7 cellular contexts compared by ENCODE assay signal in genomic region chr22:45162531-45162930, GRCh38. TPM values are rescaled to one million over a fixed set of nuclear protein-coding genes. Genes with fewer than 3 reads are reported as not detected.
DNase-seq lines count a peak whose midpoint lies in the region; ATAC-seq and TF ChIP-seq lines count a peak whose summit lies in the region.

No MANE protein-coding gene starts in this region.

- H2AFZ ChIP-seq in HCT116 (ENCODE audit: low read depth, low read length, poor library complexity, severe bottlenecking) = no peak overlapping the region

- RAD21 ChIA-PET in HCT116 (lab: Charles Lee; ENCODE audit: low non-redundant PET in 1 of 2, low total read pairs in 2 of 2, uncharacterized antibody in 2 of 2, unreplicated experiment in 2 of 2) = no interaction called here

- no peak for TF ChIP-seq RAD21 in HCT116 (IDR thresholded peaks at IDR 0.05; ENCODE audit: low read depth)

- H4K20me1 ChIP-seq in HCT116 (ENCODE audit: insufficient read depth) = peaks cover 10% of the 10 kb centered on the region; the same call in 1 of the 2 replicates

- peak overlapping the region; percentile 97 for H3K9ac ChIP-seq in HCT116 (ENCODE audit: low read length)

- H3K9me2 ChIP-seq in HCT116 (ENCODE audit: insufficient read depth) = no peaks in the 10 kb centered on the region

- H3K27ac ChIP-seq in HCT116 (ENCODE audit: low read depth, low read length) = peak overlapping the region; percentile 85
- H3K27ac ChIP-seq in skin epidermis = peak overlapping the region in 20 of 21 experiments; percentile 87 to 98 (median 96)

- peaks cover 5 to 18% of the 10 kb centered on the region in 2 experiments; a peak in 2 of 4 replicates for H3K36me3 ChIP-seq in HCT116 (ENCODE audit: control insufficient read depth in 1 of 2, insufficient read depth in 2 of 2, low read length in 2 of 2)

- no peak for TF ChIP-seq CTCF in HCT116 (IDR thresholded peaks at IDR 0.05 in 2 of 3, conservative IDR thresholded peaks at IDR 0.05 in 1 of 3; ENCODE audit: borderline replicate concordance in 1 of 3, insufficient read depth in 1 of 3, low read depth in 2 of 3, low read length in 2 of 3)
- no peak for TF ChIP-seq CTCF in fibroblast of the aortic adventitia (IDR thresholded peaks at IDR 0.05; ENCODE audit: insufficient read depth, low read length)

- POLR2A ChIA-PET in HCT116 (lab: Charles Lee) = interaction anchor here (1.4 to 1.6 kb wide), 2 partner anchors 33 to 84 kb away, joined by 3 to 6 read pairs; no protein-coding TSS in a partner anchor

- intact Hi-C loops in HCT116 (cut with micrococcal nuclease) = no loop called here

- CTCF ChIA-PET in HCT116 (lab: Charles Lee) = no interaction called here

- no TSS peak for BruUV-seq in HCT116 (replicated peaks; lab: Mats Ljungman, UMichigan)

- H3K27me3 ChIP-seq in HCT116 (ENCODE audit: insufficient read depth, low read length) = no peaks in the 10 kb centered on the region

- DNase-seq in HCT116 (ENCODE audit: low read depth, low spot score) (no peak), SW480 (ENCODE audit: low spot score) (peak; percentile 16), fibroblast of the aortic adventitia (ENCODE audit: low read depth) (peak; percentile 17), NCI-H510A treated with DMSO at 0.1 percent for 48 hours (lab: John Stamatoyannopoulos, UW) (no peak), DMS53 treated with DMSO at 0.1 percent for 48 hours (lab: John Stamatoyannopoulos, UW; ENCODE audit: unreplicated experiment) (no peak), pons (ENCODE audit: low spot score) (no peak)

- no peaks in the 10 kb centered on the region for H3K9me3 ChIP-seq in HCT116 (ENCODE audit: control insufficient read depth in 1 of 2, insufficient read depth in 1 of 2, low read depth in 1 of 2, low read length in 2 of 2)

- H3K4me1 ChIP-seq in HCT116 (ENCODE audit: control insufficient read depth in 1 of 2, insufficient read depth in 2 of 2, low read length in 2 of 2) = peaks cover 22 to 37% of the 10 kb centered on the region in 2 experiments

- no peak for TF ChIP-seq POLR2A in HCT116 (IDR thresholded peaks at IDR 0.05; ENCODE audit: borderline replicate concordance, extremely low read depth, insufficient read depth, insufficient read length)

- H3K4me2 ChIP-seq in HCT116 (ENCODE audit: low read length) = peak overlapping the region; percentile 89

- ATAC-seq in HCT116 = no peak

- peaks cover 95% of the 10 kb centered on the region for H3K79me2 ChIP-seq in HCT116 (ENCODE audit: insufficient read depth, low read length)

- peak overlapping the region; percentile 65 to 88 for H3K4me3 ChIP-seq in HCT116 (replicated peaks in 1 of 2; ENCODE audit: low read depth in 1 of 2, low read length in 2 of 2)
- H3K4me3 ChIP-seq in fibroblast of the aortic adventitia (ENCODE audit: low read depth, low read length) = peak overlapping the region; percentile 84
- H3K4me3 ChIP-seq in skin epidermis = peak overlapping the region; percentile 63 to 97 (median 89)

TF ChIP-seq in HCT116, 20 proteins besides CTCF, POLR2A, EP300 and RAD21:
- TF ChIP-seq ATF3 (IDR thresholded peaks at IDR 0.05) (no peak), MAX (IDR thresholded peaks at IDR 0.05) (no peak), ELF1 (IDR thresholded peaks at IDR 0.05; ENCODE audit: borderline replicate concordance, low read depth) (no peak), ZFX (IDR thresholded peaks at IDR 0.05) (no peak), CEBPB (IDR thresholded peaks at IDR 0.05; ENCODE audit: low read depth) (no peak), EGR1 (IDR thresholded peaks at IDR 0.05; ENCODE audit: low read depth) (no peak), SRF (IDR thresholded peaks at IDR 0.05; ENCODE audit: low read depth) (no peak), ZNF274 (IDR thresholded peaks at IDR 0.05; ENCODE audit: low read depth, low read length) (no peak), POLR2AphosphoS5 (IDR thresholded peaks at IDR 0.05; ENCODE audit: low read depth, low read length) (no peak), FOSL1 (IDR thresholded peaks at IDR 0.05; ENCODE audit: low read depth) (no peak), CBX3 (IDR thresholded peaks at IDR 0.05; ENCODE audit: low read depth) (no peak), REST (IDR thresholded peaks at IDR 0.05; ENCODE audit: low read depth) (no peak), SP1 (IDR thresholded peaks at IDR 0.05; ENCODE audit: low read depth) (no peak), TCF7L2 (IDR thresholded peaks at IDR 0.05; ENCODE audit: borderline replicate concordance, extremely low read depth, insufficient read depth, insufficient read length) (no peak), JUND (IDR thresholded peaks at IDR 0.05) (no peak), EZH2phosphoT487 (IDR thresholded peaks at IDR 0.05; ENCODE audit: borderline replicate concordance) (no peak), ZBTB33 (IDR thresholded peaks at IDR 0.05; ENCODE audit: extremely low read depth, insufficient replicate concordance, low read length) (no peak), SIN3A (IDR thresholded peaks at IDR 0.05; ENCODE audit: low read depth) (no peak)

RNA-seq across cellular contexts. Expression of gene NUP50, which starts 1.2 kb away (rescaled TPM):
- total RNA-seq in HCT116 (2021; ENCODE audit: unreplicated experiment) (102 TPM), fibroblast of the aortic adventitia (ENCODE audit: low replicate concordance) (61.6 and 109 TPM in 2 replicates)
- 37.8 and 43.6 TPM in 2 replicates for polyA plus RNA-seq in HCT116 (2012)

Comparison
In these comparisons a context has a peak if more than half of its experiments do, and no peak if none do; other contexts are left out.
1. DNase-seq: peak in SW480 (single experiment) and fibroblast of the aortic adventitia (single experiment); none in HCT116 (single experiment), NCI-H510A treated with DMSO at 0.1 percent for 48 hours (single experiment), DMS53 treated with DMSO at 0.1 percent for 48 hours (single experiment) and pons (single experiment).
2. Peak in every context shown above with its lines, with median percentiles within 50 percentile points of each other: H3K4me3 ChIP-seq.